In the genomic region with DNA sequence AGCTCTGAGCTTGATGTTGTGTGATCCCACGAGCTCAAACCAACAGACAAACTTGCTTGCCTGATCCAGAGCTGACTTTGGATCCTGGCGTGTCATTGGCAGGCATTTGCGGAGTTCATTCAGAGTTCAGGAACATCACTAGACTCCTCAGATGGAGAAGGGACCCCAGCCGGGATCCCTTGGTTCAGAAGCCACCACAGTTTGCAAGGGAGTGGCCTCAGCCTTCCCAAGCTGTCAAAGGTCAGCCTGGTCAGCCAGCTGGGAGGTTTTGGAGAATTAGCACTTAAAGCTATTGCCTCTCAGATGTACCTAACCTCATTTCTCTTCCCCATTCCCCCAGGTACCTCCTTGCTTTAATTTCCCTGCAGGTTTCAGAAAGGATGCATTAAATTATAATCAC, we compare ENCODE assay signal across 29 cellular contexts.
"Had no signal": no experiment of that assay in that cellular context is flagged by ENCODE, and none has a peak within 500 bp of the region (broad histone marks: within the 10 kb centered on the region; RNA-seq: fewer than 3 reads in every experiment).

No MANE protein-coding gene starts in this region.

- ATAC-seq: activated T-cell treated with anti-CD3 and anti-CD28 coated beads, Interleukin-2, amount 50 U/mL, for 4 hours; activated T-helper 17 cell treated with anti-CD3 and anti-CD28 coated beads, Interleukin-2, amount 50 U/mL, for 72 hours; esophagus mucosa; heart left ventricle had no signal

- H3K4me3 Mint-ChIP-seq: activated CD4-positive, alpha-beta memory T cell treated with anti-CD3 and anti-CD28 coated beads, Interleukin-2, amount 10 ng/mL, durations not matched to agents 7 days and 5 days; activated CD4-positive, alpha-beta T cell treated with anti-CD3 and anti-CD28 coated beads, Interleukin-2, amount 10 ng/mL, durations not matched to agents 7 days and 5 days; activated naive CD8-positive, alpha-beta T cell; activated T-cell treated with anti-CD3 and anti-CD28 coated beads, Interleukin-2, amount 50 U/mL, for 4 hours; activated T-helper 17 cell treated with anti-CD3 and anti-CD28 coated beads, Interleukin-2, amount 50 U/mL, for 72 hours; central memory CD8-positive, alpha-beta T cell; dendritic cell treated with granulocyte-macrophage colony-stimulating factor and Interleukin-4, amounts not matched to agents 40 ng/mL and 50 ng/mL, for 4 days; endodermal cell had no signal

- H3K4me1 Mint-ChIP-seq: activated CD4-positive, alpha-beta memory T cell treated with anti-CD3 and anti-CD28 coated beads, Interleukin-2, amount 10 ng/mL, durations not matched to agents 7 days and 5 days; activated CD4-positive, alpha-beta T cell treated with anti-CD3 and anti-CD28 coated beads, Interleukin-2, amount 10 ng/mL, durations not matched to agents 7 days and 5 days; activated T-helper 17 cell treated with anti-CD3 and anti-CD28 coated beads, Interleukin-2, amount 50 U/mL, for 72 hours; central memory CD8-positive, alpha-beta T cell; endodermal cell had no signal

- H3K27ac ChIP-seq: brain microvascular endothelial cell, coronary artery, dorsolateral prefrontal cortex, heart left ventricle had no signal

- H3K9me3 ChIP-seq: heart left ventricle had no signal

- FAIRE-seq: astrocyte, bronchial epithelial cell, frontal cortex had no signal

- H3K27me3 ChIP-seq: brain microvascular endothelial cell, heart left ventricle had no signal

- DNase-seq: activated CD4-positive, alpha-beta memory T cell treated with anti-CD3 and anti-CD28 coated beads, Interleukin-2, amount 10 ng/mL, durations not matched to agents 7 days and 5 days; activated CD4-positive, alpha-beta T cell treated with anti-CD3 and anti-CD28 coated beads for 1 hour; activated CD4-positive, alpha-beta T cell treated with anti-CD3 and anti-CD28 coated beads for 4 hours; activated CD4-positive, alpha-beta T cell treated with anti-CD3 and anti-CD28 coated beads, Interleukin-2, amount 10 ng/mL, durations not matched to agents 7 days and 5 days; activated CD4-positive, alpha-beta T cell treated with anti-CD3 and anti-CD28 coated beads, Interleukin-2, amount 50 U/mL, for 4 hours; activated CD8-positive, alpha-beta memory T cell treated with anti-CD3 and anti-CD28 coated beads for 24 hours; activated effector memory CD4-positive, alpha-beta T cell treated with Interleukin-2 at 50 U/mL for 16 hours; activated gamma-delta T cell treated with Interleukin-2 at 50 U/mL for 16 hours; activated naive CD4-positive, alpha-beta T cell treated with anti-CD3 and anti-CD28 coated beads, Interleukin-2, amount 50 U/mL, for 16 hours; activated naive CD4-positive, alpha-beta T cell treated with Interleukin-2 at 50 U/mL for 16 hours; activated T-cell treated with anti-CD3 and anti-CD28 coated beads, Interleukin-2, amount 50 U/mL, for 4 hours; amniotic stem cell; anterior cingulate cortex; brain microvascular endothelial cell; dorsolateral prefrontal cortex; effector memory CD4-positive, alpha-beta T cell; endodermal cell; foreskin fibroblast; heart left ventricle; T-helper 2 cell had no signal

- H3K36me3 Mint-ChIP-seq: activated naive CD8-positive, alpha-beta T cell had no signal

- H3K27me3 Mint-ChIP-seq: activated CD4-positive, alpha-beta memory T cell treated with anti-CD3 and anti-CD28 coated beads, Interleukin-2, amount 10 ng/mL, durations not matched to agents 7 days and 5 days; activated CD4-positive, alpha-beta T cell treated with anti-CD3 and anti-CD28 coated beads, Interleukin-2, amount 10 ng/mL, durations not matched to agents 7 days and 5 days; dendritic cell treated with granulocyte-macrophage colony-stimulating factor and Interleukin-4, amounts not matched to agents 40 ng/mL and 50 ng/mL, for 4 days had no signal

- H3K27ac Mint-ChIP-seq: activated CD4-positive, alpha-beta memory T cell treated with anti-CD3 and anti-CD28 coated beads, Interleukin-2, amount 10 ng/mL, durations not matched to agents 7 days and 5 days; activated CD4-positive, alpha-beta T cell treated with anti-CD3 and anti-CD28 coated beads, Interleukin-2, amount 10 ng/mL, durations not matched to agents 7 days and 5 days; activated naive CD8-positive, alpha-beta T cell; activated T-helper 17 cell treated with anti-CD3 and anti-CD28 coated beads, Interleukin-2, amount 50 U/mL, for 72 hours; dendritic cell treated with granulocyte-macrophage colony-stimulating factor and Interleukin-4, amounts not matched to agents 40 ng/mL and 50 ng/mL, for 4 days; endodermal cell had no signal

- H3K36me3 ChIP-seq: brain microvascular endothelial cell, heart left ventricle had no signal

- H3K4me3 ChIP-seq: coronary artery, dorsolateral prefrontal cortex, heart left ventricle had no signal

- H3K9me3 Mint-ChIP-seq: activated CD4-positive, alpha-beta memory T cell treated with anti-CD3 and anti-CD28 coated beads, Interleukin-2, amount 10 ng/mL, durations not matched to agents 7 days and 5 days; activated CD4-positive, alpha-beta T cell treated with anti-CD3 and anti-CD28 coated beads, Interleukin-2, amount 10 ng/mL, durations not matched to agents 7 days and 5 days; activated T-cell treated with anti-CD3 and anti-CD28 coated beads, Interleukin-2, amount 50 U/mL, for 4 hours; activated T-helper 17 cell treated with anti-CD3 and anti-CD28 coated beads, Interleukin-2, amount 50 U/mL, for 72 hours; central memory CD8-positive, alpha-beta T cell; dendritic cell treated with granulocyte-macrophage colony-stimulating factor and Interleukin-4, amounts not matched to agents 40 ng/mL and 50 ng/mL, for 4 days; endodermal cell had no signal

- H3K4me1 ChIP-seq: heart left ventricle had no signal
